In genomic region chr2:29902356-29902755, GRCh38 we compare ENCODE assay signal across 19 cellular contexts.
"Had no signal": no experiment of that assay in that cellular context is flagged by ENCODE, and none has a peak within 500 bp of the region (broad histone marks: within the 10 kb centered on the region; RNA-seq: fewer than 3 reads in every experiment).

No MANE protein-coding gene starts in this region.

- H3K9me3 ChIP-seq: breast epithelium, gastroesophageal sphincter, pancreas, psoas muscle, right atrium auricular region, upper lobe of right lung had no signal

- H3K4me3 ChIP-seq: breast epithelium, coronary artery, gastroesophageal sphincter, pancreas, psoas muscle, right atrium auricular region, upper lobe of right lung had no signal

- H3K4me1 ChIP-seq: breast epithelium, gastroesophageal sphincter, pancreas, psoas muscle, right atrium auricular region, upper lobe of right lung had no signal

- H3K27ac ChIP-seq: breast epithelium, coronary artery, epithelial cell of prostate, gastroesophageal sphincter, pancreas, psoas muscle, right atrium auricular region, upper lobe of right lung had no signal

- H3K36me3 ChIP-seq: breast epithelium, gastroesophageal sphincter, pancreas, right atrium auricular region, upper lobe of right lung had no signal

- DNase-seq: activated B cell treated with CpG ODN at 0.5 μM for 24 hours; activated CD4-positive, alpha-beta T cell treated with anti-CD3 and anti-CD28 coated beads for 36 hours; activated CD4-positive, alpha-beta T cell treated with anti-CD3 and anti-CD28 coated beads, Interleukin-2, amount 50 U/mL, for 48 hours; activated CD8-positive, alpha-beta memory T cell treated with anti-CD3 and anti-CD28 coated beads, Interleukin-2, amount 50 U/mL, for 48 hours; activated naive CD4-positive, alpha-beta T cell; activated naive CD8-positive, alpha-beta T cell treated with anti-CD3 and anti-CD28 coated beads for 36 hours; activated T-cell treated with anti-CD3 and anti-CD28 coated beads, Interleukin-2, amount 50 U/mL, for 4 hours; left ventricle myocardium superior; pancreas; psoas muscle; stimulated activated CD4-positive, alpha-beta T cell treated with anti-CD3 and anti-CD28 coated beads, Interleukin-4, amount 100 ng/mL, for 24 hours; stimulated activated naive CD4-positive, alpha-beta T cell treated with Interleukin-2 at 50 U/mL for 16 hours; T1000; upper lobe of right lung had no signal
